In the genomic region with DNA sequence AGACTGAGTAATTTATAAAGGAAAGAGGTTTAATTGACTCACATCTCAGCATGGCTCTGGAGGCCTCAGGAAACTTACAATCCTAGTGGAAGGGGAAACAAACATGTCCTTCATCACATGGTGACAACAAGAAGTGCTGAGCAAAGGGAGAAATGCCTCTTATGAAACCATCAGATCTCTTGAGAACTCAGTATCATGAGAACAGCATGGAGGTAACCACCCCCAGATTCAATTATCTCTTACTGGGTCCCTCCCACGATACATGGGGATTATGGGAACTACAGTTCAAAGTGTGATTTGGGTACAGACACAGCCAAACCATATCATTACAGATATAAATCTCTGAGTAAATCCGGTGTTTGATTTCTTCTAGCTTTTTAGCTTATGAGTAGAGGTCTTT, we compare ENCODE assay signal across 27 cellular contexts.
"Had no signal": no experiment of that assay in that cellular context is flagged by ENCODE, and none has a peak within 500 bp of the region (broad histone marks: within the 10 kb centered on the region; RNA-seq: fewer than 3 reads in every experiment).

No MANE protein-coding gene starts in this region.

- H3K4me3 ChIP-seq: adrenal gland, MG63, SK-N-MC had no signal

- H3K27me3 ChIP-seq: adrenal gland, MG63 had no signal

- DNase-seq: activated CD4-positive, alpha-beta T cell treated with anti-CD3 and anti-CD28 coated beads, Interleukin-2, amount 10 ng/mL, durations not matched to agents 24 days and 14 days; activated CD4-positive, alpha-beta T cell treated with anti-CD3 and anti-CD28 coated beads, Interleukin-2, amount 50 U/mL, for 4 hours; activated CD8-positive, alpha-beta T cell treated with anti-CD3 and anti-CD28 coated beads for 36 hours; activated gamma-delta T cell; activated naive CD4-positive, alpha-beta T cell treated with Interleukin-2 at 50 U/mL for 16 hours; activated T-cell treated with anti-CD3 and anti-CD28 coated beads, Interleukin-2, amount 50 U/mL, for 1 hour; activated T-cell treated with anti-CD3 and anti-CD28 coated beads, Interleukin-2, amount 50 U/mL, for 72 hours; adrenal gland; anterior cingulate cortex; central memory CD4-positive, alpha-beta T cell; Kasumi-1; MG63; MV-4-11; NCI-H1092 treated with DMSO at 0.1 percent for 48 hours; NCI-H1417 treated with DMSO at 0.1 percent for 48 hours; NCI-H187 treated with DMSO at 0.1 percent for 48 hours; NCI-H510A; NCI-H526; NCI-H748 treated with DMSO at 0.1 percent for 48 hours; NK-92 treated with Interleukin-12 subunit alpha and Interleukin-12 subunit beta, amount 100 ng/mL, for 24 hours; Right ventricle myocardium superior; T1000 had no signal

- H3K36me3 ChIP-seq: adrenal gland had no signal

- FAIRE-seq: bronchial epithelial cell, colon had no signal

- ATAC-seq: activated CD8-positive, alpha-beta T cell treated with anti-CD3 and anti-CD28 coated beads for 36 hours; activated naive CD4-positive, alpha-beta T cell treated with anti-CD3 and anti-CD28 coated beads, Interleukin-2, amount 50 U/mL, for 72 hours; activated T-cell treated with anti-CD3 and anti-CD28 coated beads, Interleukin-2, amount 50 U/mL, for 72 hours; activated T-helper 17 cell treated with anti-CD3 and anti-CD28 coated beads, Interleukin-2, amount 50 U/mL, for 72 hours had no signal

- H3K9me3 ChIP-seq: adrenal gland, MG63 had no signal

- H3K27ac ChIP-seq: adrenal gland, SK-N-MC had no signal
